In genomic region chr2:130336877-130337734, GRCh38 we compare ENCODE assay signal across 1 cellular context.
TF ChIP-seq lines count a peak whose summit lies in the region.

No MANE protein-coding gene starts in this region.

TF ChIP-seq in HepG2, 621 proteins besides CTCF, POLR2A, EP300 and RAD21 (continued from another document and continues in another):
- peak; percentile 92 for TF ChIP-seq ZNF362 (CRISPR knock-in tag; IDR thresholded peaks at IDR 0.05; ENCODE audit: borderline replicate concordance)
- 0 out of 2 replicates have a peak, but pooled peaks have one; percentile 47 for TF ChIP-seq ZNF367 (CRISPR knock-in tag; IDR thresholded peaks at IDR 0.05; ENCODE audit: borderline replicate concordance)
- peak; percentile 67; the same call in 1 of the 2 replicates for TF ChIP-seq YEATS2 (CRISPR knock-in tag; IDR thresholded peaks at IDR 0.05; ENCODE audit: borderline replicate concordance)
- TF ChIP-seq NCOR1 (IDR thresholded peaks at IDR 0.05; ENCODE audit: borderline replicate concordance, low read length): peak; percentile 88
- peak; percentile 51; the same call in 1 of the 2 replicates for TF ChIP-seq ZNF780A (CRISPR knock-in tag; IDR thresholded peaks at IDR 0.05)
- TF ChIP-seq JDP2 (CRISPR knock-in tag; IDR thresholded peaks at IDR 0.05; ENCODE audit: borderline replicate concordance): no peak
- no peak for TF ChIP-seq GMEB2 (CRISPR knock-in tag; IDR thresholded peaks at IDR 0.05; ENCODE audit: low read depth)
- TF ChIP-seq ARID5B (CRISPR knock-in tag; IDR thresholded peaks at IDR 0.05): peak; percentile 56
- TF ChIP-seq SMAD1 (CRISPR knock-in tag; IDR thresholded peaks at IDR 0.05; ENCODE audit: borderline replicate concordance, low read depth): no peak; the same call in 1 of the 2 replicates
- peak; percentile 62 for TF ChIP-seq ATF3 (CRISPR knock-in tag; IDR thresholded peaks at IDR 0.05)
- TF ChIP-seq ZNF724P (CRISPR knock-in tag; IDR thresholded peaks at IDR 0.05; ENCODE audit: borderline replicate concordance): peak; percentile 89; the same call in 1 of the 2 replicates
- TF ChIP-seq NR2F6 (IDR thresholded peaks at IDR 0.05): peak; percentile 44
- peak; percentile 52; the same call in 1 of the 2 replicates for TF ChIP-seq NR2F6 (CRISPR knock-in tag; IDR thresholded peaks at IDR 0.05)
- TF ChIP-seq ZNF580 (CRISPR knock-in tag; IDR thresholded peaks at IDR 0.05; ENCODE audit: borderline replicate concordance, low read depth): peak; percentile 74; the same call in 1 of the 2 replicates
- peak; percentile 91 for TF ChIP-seq XRCC5 (optimal IDR thresholded peaks at IDR 0.05; ENCODE audit: low read length)
- no peak for TF ChIP-seq ZNF383 (CRISPR knock-in tag; IDR thresholded peaks at IDR 0.05; ENCODE audit: borderline replicate concordance)
- peak; percentile 48; the same call in 1 of the 2 replicates for TF ChIP-seq ZNF746 (CRISPR knock-in tag; IDR thresholded peaks at IDR 0.05)
- TF ChIP-seq HMGA1 (CRISPR knock-in tag; conservative IDR thresholded peaks at IDR 0.05): no peak
- TF ChIP-seq SRY (CRISPR knock-in tag; IDR thresholded peaks at IDR 0.05): peak; percentile 80; the same call in 1 of the 2 replicates
- no peak for TF ChIP-seq DBP (CRISPR knock-in tag; IDR thresholded peaks at IDR 0.05; ENCODE audit: not compliant biosample characterization)
- TF ChIP-seq MIXL1 (CRISPR knock-in tag; IDR thresholded peaks at IDR 0.05): no peak; the same call in 1 of the 2 replicates
- peak; percentile 87; the same call in 1 of the 2 replicates for TF ChIP-seq BRCA1 (CRISPR knock-in tag; IDR thresholded peaks at IDR 0.05)
- TF ChIP-seq ATF1 (CRISPR knock-in tag; IDR thresholded peaks at IDR 0.05): 0 out of 2 replicates have a peak, but pooled peaks have one; percentile 13
- TF ChIP-seq ZNF629 (CRISPR knock-in tag; conservative IDR thresholded peaks at IDR 0.05): peak; percentile 69
- TF ChIP-seq REL (CRISPR knock-in tag; conservative IDR thresholded peaks at IDR 0.05): 0 out of 2 replicates have a peak, but pooled peaks have one; percentile 11
- TF ChIP-seq E2F5 (CRISPR knock-in tag; conservative IDR thresholded peaks at IDR 0.05): no peak
- TF ChIP-seq ZNF234 (CRISPR knock-in tag; conservative IDR thresholded peaks at IDR 0.05): no peak
- TF ChIP-seq LCORL (IDR thresholded peaks at IDR 0.05): no peak
- TF ChIP-seq LCORL (CRISPR knock-in tag; IDR thresholded peaks at IDR 0.05): peak; percentile 84
- TF ChIP-seq ELF3 (CRISPR knock-in tag; IDR thresholded peaks at IDR 0.05): peak; percentile 72
- no peak for TF ChIP-seq RARG (CRISPR knock-in tag; IDR thresholded peaks at IDR 0.05; ENCODE audit: low read depth)
- peak; percentile 36 for TF ChIP-seq PRPF4 (IDR thresholded peaks at IDR 0.05; ENCODE audit: low read depth, low read length, poor library complexity, severe bottlenecking)
- no peak for TF ChIP-seq GABPA (IDR thresholded peaks at IDR 0.05; ENCODE audit: low read depth, low read length)
- 0 out of 2 replicates have a peak, but pooled peaks have one; percentile 45 for TF ChIP-seq GABPA (CRISPR knock-in tag; IDR thresholded peaks at IDR 0.05; ENCODE audit: low read depth)
- TF ChIP-seq KDM3A (CRISPR knock-in tag; IDR thresholded peaks at IDR 0.05; ENCODE audit: low read depth): 0 out of 2 replicates have a peak, but pooled peaks have one; percentile 75
- TF ChIP-seq ETV5 (CRISPR knock-in tag; IDR thresholded peaks at IDR 0.05; ENCODE audit: borderline replicate concordance): peak; percentile 25; the same call in 1 of the 2 replicates
- TF ChIP-seq RBAK (CRISPR knock-in tag; IDR thresholded peaks at IDR 0.05): 0 out of 2 replicates have a peak, but pooled peaks have one; percentile 31
- TF ChIP-seq MYNN (CRISPR knock-in tag; IDR thresholded peaks at IDR 0.05; ENCODE audit: low read depth): no peak
- peak; percentile 43; the same call in 1 of the 2 replicates for TF ChIP-seq NFKBIZ (CRISPR knock-in tag; IDR thresholded peaks at IDR 0.05)
- TF ChIP-seq ZNF264 (CRISPR knock-in tag; IDR thresholded peaks at IDR 0.05): peak; percentile 8; the same call in 1 of the 2 replicates
- peak; percentile 71; the same call in 1 of the 2 replicates for TF ChIP-seq HDAC1 (CRISPR knock-in tag; IDR thresholded peaks at IDR 0.05)
- TF ChIP-seq IRF9 (CRISPR knock-in tag; IDR thresholded peaks at IDR 0.05; ENCODE audit: borderline replicate concordance): peak; percentile 94
- TF ChIP-seq CREBL2 (CRISPR knock-in tag; IDR thresholded peaks at IDR 0.05; ENCODE audit: borderline replicate concordance): 0 out of 2 replicates have a peak, but pooled peaks have one; percentile 74
- TF ChIP-seq ZNF138 (CRISPR knock-in tag; IDR thresholded peaks at IDR 0.05; ENCODE audit: low read depth): no peak
- TF ChIP-seq ZNF619 (CRISPR knock-in tag; IDR thresholded peaks at IDR 0.05): peak; percentile 97
- TF ChIP-seq ZBTB7A (CRISPR knock-in tag; IDR thresholded peaks at IDR 0.05): no peak; the same call in 1 of the 2 replicates
- TF ChIP-seq HES4 (CRISPR knock-in tag; IDR thresholded peaks at IDR 0.05; ENCODE audit: borderline replicate concordance): no peak
- TF ChIP-seq ZNF607 (CRISPR knock-in tag; IDR thresholded peaks at IDR 0.05; ENCODE audit: borderline replicate concordance): 0 out of 2 replicates have a peak, but pooled peaks have one; percentile 61
- no peak; the same call in 1 of the 2 replicates for TF ChIP-seq ZNF142 (CRISPR knock-in tag; IDR thresholded peaks at IDR 0.05)
- TF ChIP-seq NFIB (CRISPR knock-in tag; IDR thresholded peaks at IDR 0.05; ENCODE audit: borderline replicate concordance): no peak
- peak; percentile 87; the same call in 1 of the 2 replicates for TF ChIP-seq KDM5B (CRISPR knock-in tag; IDR thresholded peaks at IDR 0.05; ENCODE audit: borderline replicate concordance)
- no peak for TF ChIP-seq TRIM24 (CRISPR knock-in tag; IDR thresholded peaks at IDR 0.05)
